In genomic region chr7:116805100-116805544, GRCh38 we compare ENCODE assay signal across 8 cellular contexts. TPM values are rescaled to one million over a fixed set of nuclear protein-coding genes. Genes with fewer than 3 reads are reported as not detected.
A peak's percentile ranks its signal among the peaks of the same experiment; 100 is the strongest.
DNase-seq lines count a peak whose midpoint lies in the region; ATAC-seq and TF ChIP-seq lines count a peak whose summit lies in the region.
"Had no signal": no experiment of that assay in that cellular context is flagged by ENCODE, and none has a peak within 500 bp of the region (broad histone marks: within the 10 kb centered on the region; RNA-seq: fewer than 3 reads in every experiment).

No MANE protein-coding gene starts in this region.

- no peak overlapping the region for H3K27ac Mint-ChIP-seq in type B pancreatic cell

- no peaks in the 10 kb centered on the region for H3K36me3 Mint-ChIP-seq in type B pancreatic cell

- no peaks in the 10 kb centered on the region for H3K27me3 ChIP-seq in heart right ventricle

- H3K27ac ChIP-seq in heart right ventricle: peak overlapping the region in 6 of 10 donors; percentile 20 to 54 (median 42)

- H3K27me3 Mint-ChIP-seq in type B pancreatic cell: no peaks in the 10 kb centered on the region

- H3K36me3 ChIP-seq in heart right ventricle: no peaks in the 10 kb centered on the region

- TF ChIP-seq CTCF in heart right ventricle (IDR thresholded peaks at IDR 0.05) (no peak), type B pancreatic cell (conservative IDR thresholded peaks at IDR 0.05) (no peak)

- WGBS in heart right ventricle, 2 donors: 41 to 47% methylated on average over 7 of the region's 7 CpGs

- H3K4me3 ChIP-seq in heart right ventricle: no peak overlapping the region

- H3K4me1 Mint-ChIP-seq in type B pancreatic cell (ENCODE audit: unreplicated experiment): peaks cover 56% of the 10 kb centered on the region

- ATAC-seq in heart right ventricle: peak; percentile 76 to 93 (median 84)
- no peak for ATAC-seq in HG02588 (IDR thresholded peaks at IDR 0.05; ENCODE audit: unreplicated experiment)

- H3K9me3 Mint-ChIP-seq in type B pancreatic cell: no peaks in the 10 kb centered on the region

- DNase-seq in HEK293T (ENCODE audit: extremely low spot score) (peak; percentile 57), RPMI7951 (ENCODE audit: low read depth) (peak; percentile 5), heart right ventricle (peak in 1 of 2 donors; percentile 58), stromal cell of bone marrow (ENCODE audit: low read depth) (peak; percentile 64), type B pancreatic cell (ENCODE audit: extremely low spot score, unreplicated experiment) (no peak), COLO668 (lab: John Stamatoyannopoulos, UW; ENCODE audit: unreplicated experiment) (no peak)
- DNase-seq: KBM-7 had no signal

- peaks cover 0 to 28% (median 7%) of the 10 kb centered on the region in 9 donors for H3K4me1 ChIP-seq in heart right ventricle

- intact Hi-C loops in heart right ventricle (cut with DNase I): loop anchor here (5.0 to 10.0 kb wide), 10 partner anchors 133 to 638 kb away; partner anchors contain the start of gene MET (in 4 of the 10)

- CTCF ChIA-PET in HEK293T (lab: Yijun Ruan, JAX): interaction anchor here (0.6 to 1.7 kb wide), 3 partner anchors 213 to 581 kb away, joined by 3 to 9 read pairs (median 3); no protein-coding TSS in a partner anchor

- H3K9me3 ChIP-seq in heart right ventricle: no peaks in the 10 kb centered on the region

- H3K4me3 Mint-ChIP-seq in type B pancreatic cell: no peak overlapping the region

- POLR2A ChIA-PET in HEK293T (lab: Yijun Ruan, JAX): no interaction called here

TF ChIP-seq in HEK293T, 16 proteins besides CTCF, POLR2A, EP300 and RAD21:
- TF ChIP-seq FOXA1 (IDR thresholded peaks at IDR 0.05) (no peak), L3MBTL2 (conservative IDR thresholded peaks at IDR 0.05) (peak; percentile 18), ZNF384 (IDR thresholded peaks at IDR 0.05) (no peak), PKNOX1 (IDR thresholded peaks at IDR 0.05) (peak; percentile 93), FOXM1 (IDR thresholded peaks at IDR 0.05; ENCODE audit: borderline replicate concordance) (no peak), SUZ12 (IDR thresholded peaks at IDR 0.05) (no peak), BHLHE40 (IDR thresholded peaks at IDR 0.05; ENCODE audit: borderline replicate concordance) (no peak), CTBP1 (IDR thresholded peaks at IDR 0.05; ENCODE audit: borderline replicate concordance) (peak; percentile 74)

RNA-seq across cellular contexts. Expression of gene CAPZA2, which starts 57.3 kb away (rescaled TPM):
- 199 and 217 TPM in 2 replicates for total RNA-seq in RPMI7951 (2014; rRNA removed; shearing (Covaris generic))
- total RNA-seq in heart right ventricle (100 to 1,000 TPM; 285 to 416 (median 345) TPM), type B pancreatic cell (ENCODE audit: low replicate concordance) (167 and 182 TPM in 2 replicates)
- polyA plus RNA-seq in heart right ventricle: 10 to 100 TPM; 39.4 to 93.0 TPM

Comparison
In these comparisons a context has a peak if more than half of its experiments do, and no peak if none do; other contexts are left out.
1. DNase-seq: peak in HEK293T (single experiment), RPMI7951 (single experiment) and stromal cell of bone marrow (single experiment); none in type B pancreatic cell (single experiment) and COLO668 (single experiment).